In genomic region chr5:142920888-142921612, GRCh38 we compare ENCODE assay signal across 12 cellular contexts.
"Had no signal": no experiment of that assay in that cellular context is flagged by ENCODE, and none has a peak within 500 bp of the region (broad histone marks: within the 10 kb centered on the region; RNA-seq: fewer than 3 reads in every experiment).

No MANE protein-coding gene starts in this region.

- H3K4me3 Mint-ChIP-seq: activated T-helper 1 cell treated with anti-CD3 and anti-CD28 coated beads, Interleukin-12 subunit alpha, Interleukin-12 subunit beta, Interleukin-2, Interleukin-4 antibody, amounts not matched to agents 30 ng/mL and 10 ng/mL and 1 ng/mL, durations not matched to agents 14 hours and 24 hours and 36 hours; naive thymus-derived CD4-positive, alpha-beta T cell; T-helper 2 cell treated with Interferon-gamma antibody and Interleukin-4, amounts not matched to agents 5 μg/mL and 100 μg/mL, for 36 hours had no signal

- H3K9me3 Mint-ChIP-seq: activated naive CD4-positive, alpha-beta T cell treated with anti-CD3 and anti-CD28 coated beads, Interleukin-2, amount 50 U/mL, for 72 hours; activated T-helper 1 cell treated with anti-CD3 and anti-CD28 coated beads, Interleukin-12 subunit alpha, Interleukin-12 subunit beta, Interleukin-2, Interleukin-4 antibody, amounts not matched to agents 30 ng/mL and 10 ng/mL and 1 ng/mL, durations not matched to agents 14 hours and 24 hours and 36 hours; naive thymus-derived CD4-positive, alpha-beta T cell; T-helper 2 cell treated with Interferon-gamma antibody and Interleukin-4, amounts not matched to agents 5 μg/mL and 100 μg/mL, for 36 hours had no signal

- H3K27me3 ChIP-seq: adrenal gland had no signal

- H3K27ac ChIP-seq: adrenal gland had no signal

- H3K36me3 ChIP-seq: adrenal gland had no signal

- H3K27me3 Mint-ChIP-seq: naive thymus-derived CD4-positive, alpha-beta T cell had no signal

- H3K9me3 ChIP-seq: adrenal gland had no signal

- DNase-seq: activated CD4-positive, alpha-beta T cell treated with anti-CD3 and anti-CD28 coated beads, Interleukin-2, amount 50 U/mL, for 4 hours; activated gamma-delta T cell treated with Interleukin-2 at 50 U/mL for 16 hours; adrenal gland; dermis blood vessel endothelial cell; effector memory CD4-positive, alpha-beta T cell; mammary epithelial cell; naive thymus-derived CD4-positive, alpha-beta T cell; stimulated activated naive CD4-positive, alpha-beta T cell had no signal

- ATAC-seq: activated naive CD4-positive, alpha-beta T cell treated with anti-CD3 and anti-CD28 coated beads, Interleukin-2, amount 50 U/mL, for 72 hours; naive thymus-derived CD4-positive, alpha-beta T cell had no signal

- H3K27ac Mint-ChIP-seq: activated T-helper 1 cell treated with anti-CD3 and anti-CD28 coated beads, Interleukin-12 subunit alpha, Interleukin-12 subunit beta, Interleukin-2, Interleukin-4 antibody, amounts not matched to agents 30 ng/mL and 10 ng/mL and 1 ng/mL, durations not matched to agents 14 hours and 24 hours and 36 hours; T-helper 2 cell treated with Interferon-gamma antibody and Interleukin-4, amounts not matched to agents 5 μg/mL and 100 μg/mL, for 36 hours had no signal

- H3K4me3 ChIP-seq: adrenal gland had no signal

- H3K36me3 Mint-ChIP-seq: activated naive CD4-positive, alpha-beta T cell treated with anti-CD3 and anti-CD28 coated beads, Interleukin-2, amount 50 U/mL, for 72 hours had no signal

- FAIRE-seq: TTC549 had no signal
